ENCODE assay signal across 28 cellular contexts in the genomic region with DNA sequence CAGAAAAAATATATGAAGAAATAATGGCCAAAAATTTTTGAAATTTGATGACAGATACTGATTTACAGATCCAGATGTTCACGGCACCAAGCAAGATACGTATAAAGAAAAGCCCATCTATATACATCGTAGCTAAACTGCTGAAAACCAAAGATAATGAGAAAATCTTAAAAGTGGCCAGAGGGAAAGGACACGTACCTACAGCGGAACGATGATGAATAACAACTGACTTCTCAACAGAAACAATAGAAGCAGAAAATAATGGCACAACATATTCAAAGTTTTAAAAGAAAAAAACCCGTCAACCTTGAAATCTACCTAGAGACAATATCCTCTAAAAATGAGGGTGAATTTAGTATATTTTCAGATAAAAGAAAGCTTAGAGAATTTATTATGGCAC. TPM values are rescaled to one million over a fixed set of nuclear protein-coding genes. Genes with fewer than 3 reads are reported as not detected.
"Had no signal": no experiment of that assay in that cellular context is flagged by ENCODE, and none has a peak within 500 bp of the region (broad histone marks: within the 10 kb centered on the region; RNA-seq: fewer than 3 reads in every experiment).

No MANE protein-coding gene starts in this region.

- H3K4me3 Mint-ChIP-seq: activated naive CD4-positive, alpha-beta T cell treated with anti-CD3 and anti-CD28 coated beads for 36 hours; central memory CD8-positive, alpha-beta T cell; dendritic cell treated with granulocyte-macrophage colony-stimulating factor and Interleukin-4, amounts not matched to agents 40 ng/mL and 50 ng/mL, for 4 days; immature natural killer cell had no signal

- H3K9me3 ChIP-seq: ovary, thyroid gland, vagina had no signal

- H3K27ac ChIP-seq: esophagus muscularis mucosa, foreskin keratinocyte, heart left ventricle, ovary, skin epidermis, stomach, thyroid gland, upper lobe of left lung, vagina had no signal

- H3K27me3 Mint-ChIP-seq: central memory CD8-positive, alpha-beta T cell had no signal

- H3K4me3 ChIP-seq: esophagus muscularis mucosa, heart left ventricle, ovary, skin epidermis, stomach, thyroid gland, upper lobe of left lung, vagina had no signal

- H3K36me3 ChIP-seq: esophagus muscularis mucosa, heart left ventricle, ovary, stomach, thyroid gland, upper lobe of left lung, vagina had no signal

- ATAC-seq: foreskin keratinocyte, heart left ventricle, left colon, sciatic nerve had no signal

- FAIRE-seq: bronchial epithelial cell, kidney had no signal

- H3K4me1 Mint-ChIP-seq: central memory CD8-positive, alpha-beta T cell had no signal

- H3K4me1 ChIP-seq: foreskin keratinocyte, thyroid gland, vagina had no signal

- H3K27me3 ChIP-seq: esophagus muscularis mucosa, heart left ventricle, ovary, stomach, thyroid gland, upper lobe of left lung, vagina had no signal

- H3K27ac Mint-ChIP-seq: activated naive CD4-positive, alpha-beta T cell treated with anti-CD3 and anti-CD28 coated beads for 36 hours; dendritic cell treated with granulocyte-macrophage colony-stimulating factor and Interleukin-4, amounts not matched to agents 40 ng/mL and 50 ng/mL, for 4 days; immature natural killer cell; progenitor cell of endocrine pancreas had no signal

- DNase-seq: activated CD4-positive, alpha-beta T cell treated with anti-CD3 and anti-CD28 coated beads for 48 hours; activated effector memory CD4-positive, alpha-beta T cell treated with anti-CD3 and anti-CD28 coated beads, Interleukin-2, amount 50 U/mL, for 16 hours; activated naive CD4-positive, alpha-beta T cell treated with anti-CD3 and anti-CD28 coated beads for 36 hours; anterior cingulate cortex; foreskin keratinocyte; heart left ventricle; hypothalamus; immature natural killer cell; kidney; left colon; mammary epithelial cell; ovary; stimulated activated CD4-positive, alpha-beta T cell treated with anti-CD3 and anti-CD28 coated beads, Interleukin-12 subunit alpha, Interleukin-12 subunit beta, amount 100 ng/mL, for 4 hours; stimulated activated CD4-positive, alpha-beta T cell treated with anti-CD3 and anti-CD28 coated beads, Interleukin-4, amount 100 ng/mL, for 1 hour; stomach; T-helper 1 cell; thyroid gland; upper lobe of left lung had no signal

RNA-seq across cellular contexts. Expression of a gene that starts 31.9 kb away (rescaled TPM):
- total RNA-seq: bronchial epithelial cell, foreskin keratinocyte, mammary epithelial cell, progenitor cell of endocrine pancreas, renal cortical epithelial cell, vagina had no signal
- polyA plus RNA-seq: foreskin keratinocyte, mammary epithelial cell, neural cell had no signal

RNA-seq across cellular contexts. Expression of a gene that starts 52.9 kb away (rescaled TPM):
- polyA plus RNA-seq: neural cell had no signal
